11 cellular contexts compared by ENCODE assay signal in genomic region chr3:58260733-58261132, GRCh38. TPM values are rescaled to one million over a fixed set of nuclear protein-coding genes. Genes with fewer than 3 reads are reported as not detected.
A peak's percentile ranks its signal among the peaks of the same experiment; 100 is the strongest.
DNase-seq lines count a peak whose midpoint lies in the region; TF ChIP-seq lines count a peak whose summit lies in the region.
"Had no signal": no experiment of that assay in that cellular context is flagged by ENCODE, and none has a peak within 500 bp of the region (broad histone marks: within the 10 kb centered on the region; RNA-seq: fewer than 3 reads in every experiment).

No MANE protein-coding gene starts in this region.

- H3K4me1 Mint-ChIP-seq in CD14-positive monocyte (peaks cover 18% of the 10 kb centered on the region), neural progenitor cell (peaks cover 25% of the 10 kb centered on the region)

- no peak overlapping the region for H3K4me3 Mint-ChIP-seq in CD14-positive monocyte
- H3K4me3 Mint-ChIP-seq in neural progenitor cell, result no peak overlapping the region

- peak; percentile 61 for DNase-seq in CD14-positive monocyte (ENCODE audit: low spot score)
- DNase-seq in astrocyte of the spinal cord (ENCODE audit: low read depth, low spot score), result peak; percentile 76
- no peak for DNase-seq in neural progenitor cell (ENCODE audit: low spot score)
- DNase-seq in effector CD8-positive, alpha-beta T cell (lab: John Stamatoyannopoulos, UW), result no peak
- DNase-seq in NK-92 treated with Interleukin-12 subunit alpha and Interleukin-12 subunit beta, amount 100 ng/mL, for 24 hours (lab: John Stamatoyannopoulos, UW), result no peak
- DNase-seq in KG1 (lab: John Stamatoyannopoulos, UW), result no peak
- DNase-seq: left colon, NCI-H1436 had no signal

- no peaks in the 10 kb centered on the region for H4K20me1 ChIP-seq in neural progenitor cell (ENCODE audit: low read depth)

- CTCF ChIA-PET in HEK293 (lab: Yijun Ruan, JAX), result interaction anchor here (0.6 kb wide), 1 partner anchor 40 kb away, joined by 3 read pairs; no protein-coding TSS in a partner anchor

- H3K9me3 ChIP-seq in HEK293 (ENCODE audit: control insufficient read depth, insufficient read depth, low read depth, low read length), result no peaks in the 10 kb centered on the region
- no peaks in the 10 kb centered on the region for H3K9me3 ChIP-seq in neural progenitor cell (ENCODE audit: low read depth)

- H3K79me2 ChIP-seq in neural progenitor cell (ENCODE audit: low read depth), result no peaks in the 10 kb centered on the region

- H3K27ac Mint-ChIP-seq in CD14-positive monocyte (peak overlapping the region in 6 of 7 donors; percentile 68 to 89 (median 76)), neural progenitor cell (no peak overlapping the region)
- H3K27ac Mint-ChIP-seq: progenitor cell of endocrine pancreas had no signal

- no peaks in the 10 kb centered on the region for H3K9me3 Mint-ChIP-seq in CD14-positive monocyte
- H3K9me3 Mint-ChIP-seq in neural progenitor cell, result no peaks in the 10 kb centered on the region

- H3K36me3 ChIP-seq in HEK293 (ENCODE audit: control insufficient read depth in 2 of 2, insufficient read depth in 1 of 2, low read length in 2 of 2), result peaks cover 0 to 9% of the 10 kb centered on the region in 2 experiments; a peak in 2 of 3 replicates
- no peaks in the 10 kb centered on the region for H3K36me3 ChIP-seq in neural progenitor cell

- H3K27me3 ChIP-seq in neural progenitor cell, result no peaks in the 10 kb centered on the region

- H3K4me1 ChIP-seq in HEK293 (ENCODE audit: control insufficient read depth, insufficient read depth, low read length), result no peaks in the 10 kb centered on the region
- H3K4me1 ChIP-seq in neural progenitor cell, result peaks cover 36% of the 10 kb centered on the region

- H3K36me3 Mint-ChIP-seq in CD14-positive monocyte (peaks cover 44 to 47% of the 10 kb centered on the region in 2 donors), neural progenitor cell (peaks cover 5% of the 10 kb centered on the region)

- in situ Hi-C loops in astrocyte of the spinal cord (cut with HindIII; ENCODE audit: low sequenced_read_pairs), result no loop called here

- H3K27me3 Mint-ChIP-seq in CD14-positive monocyte (ENCODE audit: low read depth in 3 of 3), result no peaks in the 10 kb centered on the region
- H3K27me3 Mint-ChIP-seq in neural progenitor cell (ENCODE audit: insufficient read depth, low read depth), result no peaks in the 10 kb centered on the region
- H3K27me3 Mint-ChIP-seq: progenitor cell of endocrine pancreas had no signal

- H3K27ac ChIP-seq in HEK293 (ENCODE audit: extremely low read depth, low read depth, low read length) (no peak overlapping the region), neural progenitor cell (peak overlapping the region; percentile 63)
- H3K27ac ChIP-seq: coronary artery had no signal

- intact Hi-C loops in CD14-positive monocyte (cut with micrococcal nuclease), result no loop called here

- H2AFZ ChIP-seq in neural progenitor cell (replicated peaks), result no peak overlapping the region

- peaks cover 31% of the 10 kb centered on the region for H3F3A ChIP-seq in neural progenitor cell (ENCODE audit: low read depth)

- H3K9ac ChIP-seq in neural progenitor cell, result no peak overlapping the region

- POLR2A ChIA-PET in HEK293 (lab: Yijun Ruan, JAX), result no interaction called here

- H3K4me3 ChIP-seq in HEK293 (ENCODE audit: low read depth, low read length) (no peak overlapping the region), astrocyte of the spinal cord (ENCODE audit: low read depth, low read length) (no peak overlapping the region), neural progenitor cell (no peak overlapping the region)
- H3K4me3 ChIP-seq: coronary artery had no signal

- H3K4me2 ChIP-seq in neural progenitor cell, result no peak overlapping the region

- TF ChIP-seq CTCF in CD14-positive monocyte (IDR thresholded peaks at IDR 0.05), result no peak
- no peak for TF ChIP-seq CTCF in HEK293 (tag by site-specific recombination; IDR thresholded peaks at IDR 0.05)
- no peak for TF ChIP-seq CTCF in astrocyte of the spinal cord (IDR thresholded peaks at IDR 0.05; ENCODE audit: low read depth, low read length)
- TF ChIP-seq CTCF in neural progenitor cell (IDR thresholded peaks at IDR 0.05), result no peak

TF ChIP-seq in HEK293, 187 proteins besides CTCF, POLR2A, EP300 and RAD21:
- TF ChIP-seq GLIS1 (tag by site-specific recombination; IDR thresholded peaks at IDR 0.05) (peak; percentile 66), ZIC2 (tag by site-specific recombination; IDR thresholded peaks at IDR 0.05) (peak; percentile 90), ZNF398 (tag by site-specific recombination; IDR thresholded peaks at IDR 0.05) (no peak)

RNA-seq across cellular contexts. Expression of gene ABHD6, which starts 23.1 kb away (rescaled TPM):
- polyA plus RNA-seq in CD14-positive monocyte, result 10 to 100 TPM in 1 of 2 donors, 1 to 10 TPM in 1; 9.0 to 11.6 TPM
- total RNA-seq in neural progenitor cell (ENCODE audit: low replicate concordance), result 18.5 and 21.5 TPM in 2 replicates

RNA-seq across cellular contexts. Expression of gene RPP14, which starts 45.3 kb away (rescaled TPM):
- 1 to 10 TPM; 3.5 to 8.8 TPM for polyA plus RNA-seq in CD14-positive monocyte
- 16.4 and 17.8 TPM in 2 replicates for total RNA-seq in neural progenitor cell (ENCODE audit: low replicate concordance)

RNA-seq across cellular contexts. Expression of gene HTD2, which starts 45.6 kb away (rescaled TPM):
- polyA plus RNA-seq in CD14-positive monocyte, result 10 to 100 TPM; 10.5 to 17.3 TPM
- total RNA-seq in neural progenitor cell (ENCODE audit: low replicate concordance), result 14.0 and 29.5 TPM in 2 replicates

RNA-seq across cellular contexts. Expression of gene DNASE1L3, which starts 50.0 kb away (rescaled TPM):
- polyA plus RNA-seq in CD14-positive monocyte, result not detected
- not detected in 2 replicates for total RNA-seq in neural progenitor cell (ENCODE audit: low replicate concordance)
- total RNA-seq: progenitor cell of endocrine pancreas had no signal

Comparison
In these comparisons a context has a peak if more than half of its experiments do, and no peak if none do; other contexts are left out.
1. DNase-seq: peak in CD14-positive monocyte (single experiment) and astrocyte of the spinal cord (single experiment); none in neural progenitor cell (single experiment), effector CD8-positive, alpha-beta T cell (single experiment), NK-92 treated with Interleukin-12 subunit alpha and Interleukin-12 subunit beta, amount 100 ng/mL, for 24 hours (single experiment) and KG1 (single experiment).